20 cellular contexts compared by ENCODE assay signal in genomic region chr18:62786689-62787088, GRCh38.
"Had no signal": no experiment of that assay in that cellular context is flagged by ENCODE, and none has a peak within 500 bp of the region (broad histone marks: within the 10 kb centered on the region; RNA-seq: fewer than 3 reads in every experiment).

No MANE protein-coding gene starts in this region.

- DNase-seq: IMR-90, Karpas-422, KG1, MM.1S, NCI-H1092 treated with DMSO at 0.1 percent for 48 hours, NCI-H1436, NCI-H187, NCI-H2029, NCI-H2081 treated with DMSO at 0.1 percent for 48 hours, NCI-H2171, NCI-H226, NCI-H446, NCI-H510A, NCI-H524 treated with DMSO at 0.1 percent for 48 hours, NCI-H82, SHP77, SK-N-SH, SW 1271 had no signal

- H3K4me2 ChIP-seq: SK-N-SH had no signal

- H3K27ac ChIP-seq: RWPE1 had no signal

- ATAC-seq: HepG2 had no signal

- H3K9me2 ChIP-seq: SK-N-SH had no signal
